In the genomic region with DNA sequence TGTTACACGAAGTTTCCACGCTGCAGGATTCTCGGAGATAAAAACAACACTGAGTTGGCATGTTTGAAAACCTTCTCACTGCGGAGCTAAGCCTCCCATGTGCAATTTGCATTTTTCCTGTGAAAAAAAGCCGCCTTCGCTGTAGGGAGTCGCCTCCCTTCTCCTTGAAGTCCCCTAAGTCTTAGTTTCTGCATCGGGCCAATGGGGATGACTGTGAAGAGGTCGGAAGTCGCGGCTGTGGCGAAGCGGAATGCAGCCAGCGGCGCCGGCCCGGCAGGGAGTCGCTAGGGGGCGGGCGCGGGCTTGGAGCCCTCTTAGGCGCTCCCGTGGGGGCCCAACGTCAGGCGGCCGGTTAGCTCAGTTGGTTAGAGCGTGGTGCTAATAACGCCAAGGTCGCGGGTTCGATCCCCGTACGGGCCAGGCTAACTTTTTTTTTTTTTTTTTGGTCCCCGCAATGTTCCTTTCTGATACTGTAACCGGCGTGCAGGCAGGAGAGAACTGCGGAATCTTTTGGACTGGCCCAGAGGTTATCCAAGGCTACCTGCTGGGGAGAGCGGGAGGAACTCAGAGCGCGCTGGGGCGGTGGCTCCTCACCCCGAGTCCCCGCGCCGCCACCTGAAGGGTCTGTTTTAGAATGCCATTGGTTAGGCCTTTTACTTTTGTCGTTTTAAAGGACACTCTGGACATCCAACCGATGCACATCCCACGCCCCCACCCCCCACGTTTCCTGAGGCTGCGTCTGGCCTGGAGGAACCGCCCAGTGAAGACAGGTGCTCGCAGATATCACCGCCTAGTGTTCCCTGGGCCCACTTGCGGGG, we compare ENCODE assay signal across 8 cellular contexts. TPM values are rescaled to one million over a fixed set of nuclear protein-coding genes. Genes with fewer than 3 reads are reported as not detected.
DNase-seq lines count a peak whose midpoint lies in the region; ATAC-seq, FAIRE-seq and TF ChIP-seq lines count a peak whose summit lies in the region.

No MANE protein-coding gene starts in this region.

- intact Hi-C loops in activated T-helper 2 cell treated with anti-CD3 and anti-CD28 coated beads, Interferon-gamma antibody, Interleukin-2, Interleukin-4, amounts not matched to agents 10 μg/mL and 5 μg/mL and 100 μg/mL, durations not matched to agents 14 hours and 24 hours and 36 hours (cut with micrococcal nuclease) = loop anchor here (2.0 to 5.0 kb wide), 7 partner anchors 180 to 1015 kb away; partner anchors contain the start of genes EIF5, RCOR1 and WDR20

- peak overlapping the region; percentile 89 for H3K27ac Mint-ChIP-seq in activated T-helper 2 cell treated with anti-CD3 and anti-CD28 coated beads, Interferon-gamma antibody, Interleukin-2, Interleukin-4, amounts not matched to agents 10 μg/mL and 5 μg/mL and 100 μg/mL, durations not matched to agents 14 hours and 24 hours and 36 hours
- H3K27ac Mint-ChIP-seq in natural killer cell treated with Interleukin-12 subunit alpha and Interleukin-12 subunit beta and Interleukin-15 and Interleukin-18, amount 100 ng/mL, for 72 hours = peak overlapping the region; percentile 89 to 97

- H3K36me3 Mint-ChIP-seq in activated T-helper 2 cell treated with anti-CD3 and anti-CD28 coated beads, Interferon-gamma antibody, Interleukin-2, Interleukin-4, amounts not matched to agents 10 μg/mL and 5 μg/mL and 100 μg/mL, durations not matched to agents 14 hours and 24 hours and 36 hours (ENCODE audit: low read depth) = peaks cover 3% of the 10 kb centered on the region
- H3K36me3 Mint-ChIP-seq in natural killer cell treated with Interleukin-12 subunit alpha and Interleukin-12 subunit beta and Interleukin-15 and Interleukin-18, amount 100 ng/mL, for 72 hours = no peaks in the 10 kb centered on the region

- peak; percentile 66 for TF ChIP-seq CTCF in LNCAP (IDR thresholded peaks at IDR 0.05)
- TF ChIP-seq CTCF in RWPE1 (conservative IDR thresholded peaks at IDR 0.05; ENCODE audit: low read depth) = peak; percentile 75
- peak; percentile 66 for TF ChIP-seq CTCF in fibroblast of pulmonary artery (IDR thresholded peaks at IDR 0.05; ENCODE audit: low read length, missing control alignments)

- H3K4me3 ChIP-seq in fibroblast of pulmonary artery (replicated peaks; ENCODE audit: low read depth, low read length) = peak overlapping the region; percentile 65

- peak overlapping the region; percentile 86 for H3K27ac ChIP-seq in RWPE1

- no peak for TF ChIP-seq POLR2A in H54 (IDR thresholded peaks at IDR 0.05; ENCODE audit: low read depth, low read length)

- peak; percentile 6 for FAIRE-seq in H54 (lab: Jason Lieb, UNC)

- H3K4me1 Mint-ChIP-seq in activated T-helper 2 cell treated with anti-CD3 and anti-CD28 coated beads, Interferon-gamma antibody, Interleukin-2, Interleukin-4, amounts not matched to agents 10 μg/mL and 5 μg/mL and 100 μg/mL, durations not matched to agents 14 hours and 24 hours and 36 hours (ENCODE audit: low read depth) = peaks cover 53% of the 10 kb centered on the region
- peaks cover 45 to 54% of the 10 kb centered on the region in 2 donors for H3K4me1 Mint-ChIP-seq in natural killer cell treated with Interleukin-12 subunit alpha and Interleukin-12 subunit beta and Interleukin-15 and Interleukin-18, amount 100 ng/mL, for 72 hours (ENCODE audit: low read depth in 2 of 2)

- peak; percentile 85 to 89 for ATAC-seq in natural killer cell treated with Interleukin-12 subunit alpha and Interleukin-12 subunit beta and Interleukin-15 and Interleukin-18, amount 100 ng/mL, for 72 hours

- H3K27me3 Mint-ChIP-seq in activated T-helper 2 cell treated with anti-CD3 and anti-CD28 coated beads, Interferon-gamma antibody, Interleukin-2, Interleukin-4, amounts not matched to agents 10 μg/mL and 5 μg/mL and 100 μg/mL, durations not matched to agents 14 hours and 24 hours and 36 hours (ENCODE audit: low read depth) = no peaks in the 10 kb centered on the region
- no peaks in the 10 kb centered on the region for H3K27me3 Mint-ChIP-seq in natural killer cell treated with Interleukin-12 subunit alpha and Interleukin-12 subunit beta and Interleukin-15 and Interleukin-18, amount 100 ng/mL, for 72 hours

- DNase-seq in ELR (ENCODE audit: low read depth) = peak; percentile 97
- DNase-seq in H54 (ENCODE audit: insufficient read length, low spot score) = peak; percentile 75
- peak; percentile 85 for DNase-seq in RWPE1 (ENCODE audit: low spot score)
- DNase-seq in activated T-helper 2 cell treated with anti-CD3 and anti-CD28 coated beads, Interferon-gamma antibody, Interleukin-2, Interleukin-4, amounts not matched to agents 10 μg/mL and 5 μg/mL and 100 μg/mL, durations not matched to agents 14 hours and 24 hours and 36 hours (ENCODE audit: low spot score) = peak; percentile 91
- peak; percentile 93 for DNase-seq in fibroblast of pulmonary artery (ENCODE audit: low read depth)
- peak; percentile 95 for DNase-seq in natural killer cell treated with Interleukin-12 subunit alpha and Interleukin-12 subunit beta and Interleukin-15 and Interleukin-18, amount 100 ng/mL, for 72 hours (ENCODE audit: low spot score)
- DNase-seq in stimulated activated naive CD4-positive, alpha-beta T cell treated with Interleukin-2 at 50 U/mL for 16 hours (lab: John Stamatoyannopoulos, UW) = peak; percentile 86

- CTCF ChIA-PET in RWPE1 (lab: Yijun Ruan, JAX) = interaction anchor here (0.5 to 1.3 kb wide), 14 partner anchors 9 to 412 kb away, joined by 3 to 9 read pairs (median 3); partner anchors contain the start of gene WDR20

- peak overlapping the region; percentile 83 for H3K4me3 Mint-ChIP-seq in activated T-helper 2 cell treated with anti-CD3 and anti-CD28 coated beads, Interferon-gamma antibody, Interleukin-2, Interleukin-4, amounts not matched to agents 10 μg/mL and 5 μg/mL and 100 μg/mL, durations not matched to agents 14 hours and 24 hours and 36 hours (ENCODE audit: low read depth)
- peak overlapping the region; percentile 93 for H3K4me3 Mint-ChIP-seq in natural killer cell treated with Interleukin-12 subunit alpha and Interleukin-12 subunit beta and Interleukin-15 and Interleukin-18, amount 100 ng/mL, for 72 hours

- POLR2A ChIA-PET in RWPE1 (lab: Yijun Ruan, JAX; ENCODE audit: low non-redundant PET) = interaction anchor here (0.6 to 0.7 kb wide), 3 partner anchors 52 to 192 kb away, joined by 5 to 8 read pairs (median 7); no protein-coding TSS in a partner anchor

- H3K9me3 Mint-ChIP-seq in activated T-helper 2 cell treated with anti-CD3 and anti-CD28 coated beads, Interferon-gamma antibody, Interleukin-2, Interleukin-4, amounts not matched to agents 10 μg/mL and 5 μg/mL and 100 μg/mL, durations not matched to agents 14 hours and 24 hours and 36 hours = no peaks in the 10 kb centered on the region
- no peaks in the 10 kb centered on the region for H3K9me3 Mint-ChIP-seq in natural killer cell treated with Interleukin-12 subunit alpha and Interleukin-12 subunit beta and Interleukin-15 and Interleukin-18, amount 100 ng/mL, for 72 hours

RNA-seq across cellular contexts. Expression of gene ZNF839, which starts 2.6 kb away (rescaled TPM):
- total RNA-seq in activated T-helper 2 cell treated with anti-CD3 and anti-CD28 coated beads, Interferon-gamma antibody, Interleukin-2, Interleukin-4, amounts not matched to agents 10 μg/mL and 5 μg/mL and 100 μg/mL, durations not matched to agents 14 hours and 24 hours and 36 hours = 16.4 and 17.3 TPM in 2 replicates
- 10 to 100 TPM; 10.5 to 23.8 TPM for total RNA-seq in natural killer cell treated with Interleukin-12 subunit alpha and Interleukin-12 subunit beta and Interleukin-15 and Interleukin-18, amount 100 ng/mL, for 72 hours

RNA-seq across cellular contexts. Expression of gene MOK, which starts 12.0 kb away (rescaled TPM):
- total RNA-seq in activated T-helper 2 cell treated with anti-CD3 and anti-CD28 coated beads, Interferon-gamma antibody, Interleukin-2, Interleukin-4, amounts not matched to agents 10 μg/mL and 5 μg/mL and 100 μg/mL, durations not matched to agents 14 hours and 24 hours and 36 hours = 4.8 and 6.8 TPM in 2 replicates
- total RNA-seq in natural killer cell treated with Interleukin-12 subunit alpha and Interleukin-12 subunit beta and Interleukin-15 and Interleukin-18, amount 100 ng/mL, for 72 hours = 1 to 10 TPM; 3.0 to 5.9 TPM

RNA-seq across cellular contexts. Expression of gene CINP, which starts 45.7 kb away (rescaled TPM):
- 39.6 and 42.9 TPM in 2 replicates for total RNA-seq in activated T-helper 2 cell treated with anti-CD3 and anti-CD28 coated beads, Interferon-gamma antibody, Interleukin-2, Interleukin-4, amounts not matched to agents 10 μg/mL and 5 μg/mL and 100 μg/mL, durations not matched to agents 14 hours and 24 hours and 36 hours
- total RNA-seq in natural killer cell treated with Interleukin-12 subunit alpha and Interleukin-12 subunit beta and Interleukin-15 and Interleukin-18, amount 100 ng/mL, for 72 hours = 10 to 100 TPM; 38.5 to 39.1 TPM

RNA-seq across cellular contexts. Expression of gene TECPR2, which starts 45.8 kb away (rescaled TPM):
- total RNA-seq in activated T-helper 2 cell treated with anti-CD3 and anti-CD28 coated beads, Interferon-gamma antibody, Interleukin-2, Interleukin-4, amounts not matched to agents 10 μg/mL and 5 μg/mL and 100 μg/mL, durations not matched to agents 14 hours and 24 hours and 36 hours = 7.8 and 12.8 TPM in 2 replicates
- 10 to 100 TPM; 12.2 to 17.2 TPM for total RNA-seq in natural killer cell treated with Interleukin-12 subunit alpha and Interleukin-12 subunit beta and Interleukin-15 and Interleukin-18, amount 100 ng/mL, for 72 hours

Comparison
In these comparisons a context has a peak if more than half of its experiments do, and no peak if none do; other contexts are left out.
1. Peak in every context shown above with its lines: DNase-seq, ATAC-seq, H3K4me3 ChIP-seq and H3K27ac ChIP-seq.